Comparison of ENCODE assay signal across 21 cellular contexts in the genomic region with DNA sequence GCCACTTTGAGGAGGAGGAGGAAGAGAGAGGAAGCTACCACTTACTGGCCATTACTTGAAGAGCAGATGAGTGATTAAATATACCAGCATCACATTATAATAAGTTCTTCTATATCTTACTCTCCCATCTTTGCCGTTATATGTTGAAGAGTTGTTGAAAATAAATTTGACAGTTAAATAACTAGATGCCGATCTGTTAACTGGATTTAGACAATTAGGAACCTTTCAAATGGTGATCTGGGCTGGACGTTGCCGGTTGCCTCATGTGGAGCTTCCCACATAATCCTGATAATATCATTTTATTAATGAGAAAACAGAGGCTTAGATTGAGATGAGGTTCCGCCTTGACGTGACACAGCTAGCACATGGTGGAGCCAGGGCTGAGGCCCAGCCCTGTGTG.
"Had no signal": no experiment of that assay in that cellular context is flagged by ENCODE, and none has a peak within 500 bp of the region (broad histone marks: within the 10 kb centered on the region; RNA-seq: fewer than 3 reads in every experiment).

No MANE protein-coding gene starts in this region.

- H3K4me2 ChIP-seq: hepatocyte had no signal

- H3K27me3 Mint-ChIP-seq: naive B cell; naive thymus-derived CD8-positive, alpha-beta T cell had no signal

- H3K79me2 ChIP-seq: hepatocyte had no signal

- H3K27ac ChIP-seq: coronary artery, esophagus muscularis mucosa, foreskin keratinocyte, gastroesophageal sphincter, heart left ventricle, hepatocyte, left lung, lower lobe of right lung had no signal

- H3K36me3 ChIP-seq: left lung, lower lobe of right lung had no signal

- H3K9me3 ChIP-seq: esophagus muscularis mucosa, gastroesophageal sphincter, heart left ventricle, left lung, lower lobe of right lung, mucosa of descending colon had no signal

- H3K4me1 Mint-ChIP-seq: immature natural killer cell, mesothelial cell of epicardium had no signal

- H3K27me3 ChIP-seq: dorsolateral prefrontal cortex, esophagus muscularis mucosa, foreskin keratinocyte, gastroesophageal sphincter, heart left ventricle, hepatocyte, left lung had no signal

- H3K4me3 ChIP-seq: coronary artery, dorsolateral prefrontal cortex, esophagus muscularis mucosa, gastroesophageal sphincter, heart left ventricle, hepatocyte, left lung, lower lobe of right lung, mucosa of descending colon had no signal

- H3K27ac Mint-ChIP-seq: immature natural killer cell; mesothelial cell of epicardium; naive thymus-derived CD8-positive, alpha-beta T cell had no signal

- H2AFZ ChIP-seq: hepatocyte had no signal

- DNase-seq: dermis blood vessel endothelial cell; dorsolateral prefrontal cortex; effector CD4-positive, alpha-beta T cell; effector memory CD4-positive, alpha-beta T cell; foreskin keratinocyte; heart left ventricle; hypothalamus; immature natural killer cell; left cardiac atrium; left lung; left ventricle myocardium superior; lower lobe of right lung; mesenchymal stem cell; mucosa of descending colon; naive B cell; naive thymus-derived CD8-positive, alpha-beta T cell had no signal

- ATAC-seq: foreskin keratinocyte; gastroesophageal sphincter; heart left ventricle; left cardiac atrium; left ventricle myocardium superior; lower lobe of right lung; mucosa of descending colon; naive thymus-derived CD8-positive, alpha-beta T cell had no signal

- H3K4me1 ChIP-seq: esophagus muscularis mucosa, gastroesophageal sphincter, lower lobe of right lung had no signal

- H3K9me3 Mint-ChIP-seq: immature natural killer cell; mesothelial cell of epicardium; naive B cell; naive thymus-derived CD8-positive, alpha-beta T cell had no signal

- H3K4me3 Mint-ChIP-seq: immature natural killer cell; mesothelial cell of epicardium; naive B cell; naive thymus-derived CD8-positive, alpha-beta T cell had no signal
